In the genomic region with DNA sequence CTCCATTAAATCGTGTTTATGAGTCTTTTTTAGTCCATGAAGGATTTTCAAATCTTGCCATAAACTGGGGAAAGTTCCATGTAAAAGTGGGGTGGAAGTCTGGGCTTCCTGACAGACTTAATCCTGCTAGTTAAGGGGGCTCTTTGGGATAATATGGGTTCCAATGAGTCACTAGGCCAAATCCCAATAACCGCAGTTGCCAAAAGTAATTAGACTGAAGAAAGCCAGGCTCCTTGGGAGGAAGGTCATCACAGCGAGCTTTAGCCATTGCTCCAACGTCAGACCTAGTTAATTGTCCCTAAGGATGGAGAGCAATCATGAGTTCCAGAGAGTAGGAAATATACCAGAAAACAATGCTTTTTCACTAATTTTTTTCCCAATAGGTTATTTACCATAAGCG, we compare ENCODE assay signal across 27 cellular contexts. TPM values are rescaled to one million over a fixed set of nuclear protein-coding genes. Genes with fewer than 3 reads are reported as not detected.
"Had no signal": no experiment of that assay in that cellular context is flagged by ENCODE, and none has a peak within 500 bp of the region (broad histone marks: within the 10 kb centered on the region; RNA-seq: fewer than 3 reads in every experiment).

No MANE protein-coding gene starts in this region.

- H3K27ac ChIP-seq: ascending aorta, cardiac muscle cell had no signal

- H3K27me3 ChIP-seq: ascending aorta, cardiac muscle cell had no signal

- H3K4me1 ChIP-seq: ascending aorta had no signal

- H3K4me3 ChIP-seq: ascending aorta, cardiac muscle cell, MG63 had no signal

- H3K4me1 Mint-ChIP-seq: activated CD4-positive, alpha-beta T cell treated with anti-CD3 and anti-CD28 coated beads, Interleukin-2, amount 10 ng/mL, durations not matched to agents 24 days and 14 days; activated naive CD4-positive, alpha-beta T cell treated with anti-CD3 and anti-CD28 coated beads, Interleukin-2, amount 10 ng/mL, durations not matched to agents 7 days and 5 days; activated naive CD8-positive, alpha-beta T cell treated with anti-CD3 and anti-CD28 coated beads for 36 hours; central memory CD8-positive, alpha-beta T cell had no signal

- H3K9me3 ChIP-seq: ascending aorta, MG63 had no signal

- H3K36me3 ChIP-seq: ascending aorta, cardiac muscle cell, MG63 had no signal

- ATAC-seq: activated CD8-positive, alpha-beta T cell treated with anti-CD3 and anti-CD28 coated beads for 36 hours; Panc1; Right ventricle myocardium inferior had no signal

- H3K27ac Mint-ChIP-seq: activated CD4-positive, alpha-beta T cell treated with anti-CD3 and anti-CD28 coated beads, Interleukin-2, amount 10 ng/mL, durations not matched to agents 24 days and 14 days; activated CD8-positive, alpha-beta T cell treated with anti-CD3 and anti-CD28 coated beads for 36 hours; activated naive CD4-positive, alpha-beta T cell treated with anti-CD3 and anti-CD28 coated beads, Interleukin-2, amount 10 ng/mL, durations not matched to agents 7 days and 5 days; activated naive CD8-positive, alpha-beta T cell treated with anti-CD3 and anti-CD28 coated beads for 36 hours; T-helper 1 cell treated with Interleukin-12 subunit alpha and Interleukin-12 subunit beta and Interleukin-4 antibody, amounts not matched to agents 30 μg/mL and 1 μg/mL, for 36 hours; T-helper 2 cell treated with Interferon-gamma antibody and Interleukin-4, amounts not matched to agents 5 μg/mL and 100 μg/mL, for 36 hours had no signal

- H3K4me3 Mint-ChIP-seq: activated CD4-positive, alpha-beta T cell treated with anti-CD3 and anti-CD28 coated beads, Interleukin-2, amount 10 ng/mL, durations not matched to agents 24 days and 14 days; activated CD8-positive, alpha-beta T cell treated with anti-CD3 and anti-CD28 coated beads for 36 hours; activated naive CD4-positive, alpha-beta T cell treated with anti-CD3 and anti-CD28 coated beads, Interleukin-2, amount 10 ng/mL, durations not matched to agents 7 days and 5 days; activated naive CD8-positive, alpha-beta T cell treated with anti-CD3 and anti-CD28 coated beads for 36 hours; central memory CD8-positive, alpha-beta T cell; T-helper 1 cell treated with Interleukin-12 subunit alpha and Interleukin-12 subunit beta and Interleukin-4 antibody, amounts not matched to agents 30 μg/mL and 1 μg/mL, for 36 hours; T-helper 2 cell treated with Interferon-gamma antibody and Interleukin-4, amounts not matched to agents 5 μg/mL and 100 μg/mL, for 36 hours had no signal

- H3K36me3 Mint-ChIP-seq: activated naive CD4-positive, alpha-beta T cell treated with anti-CD3 and anti-CD28 coated beads, Interleukin-2, amount 10 ng/mL, durations not matched to agents 7 days and 5 days; activated naive CD8-positive, alpha-beta T cell treated with anti-CD3 and anti-CD28 coated beads for 36 hours had no signal

- DNase-seq: activated CD4-positive, alpha-beta T cell treated with anti-CD3 and anti-CD28 coated beads, Interleukin-2, amount 10 ng/mL, durations not matched to agents 24 days and 14 days; activated CD4-positive, alpha-beta T cell treated with anti-CD3 and anti-CD28 coated beads, Interleukin-2, amount 50 U/mL, for 4 hours; activated CD8-positive, alpha-beta T cell treated with anti-CD3 and anti-CD28 coated beads for 36 hours; activated effector memory CD4-positive, alpha-beta T cell treated with Interleukin-2 at 50 U/mL for 16 hours; activated naive CD4-positive, alpha-beta T cell treated with anti-CD3 and anti-CD28 coated beads, Interleukin-2, amount 10 ng/mL, durations not matched to agents 7 days and 5 days; activated naive CD8-positive, alpha-beta T cell treated with anti-CD3 and anti-CD28 coated beads for 36 hours; activated T-cell treated with anti-CD3 and anti-CD28 coated beads, Interleukin-2, amount 50 U/mL, for 48 hours; amygdala; Kasumi-1; KG1; MG63; NCI-H1048; NCI-H1436 treated with DMSO at 0.1 percent for 48 hours; NCI-H1694 treated with DMSO at 0.1 percent for 48 hours; NCI-H2029; NCI-H345; NCI-H524 treated with DMSO at 0.1 percent for 48 hours; RPMI8226; SIG-M5 had no signal

- H3K9me3 Mint-ChIP-seq: activated CD4-positive, alpha-beta T cell treated with anti-CD3 and anti-CD28 coated beads, Interleukin-2, amount 10 ng/mL, durations not matched to agents 24 days and 14 days; activated CD8-positive, alpha-beta T cell treated with anti-CD3 and anti-CD28 coated beads for 36 hours; activated naive CD4-positive, alpha-beta T cell treated with anti-CD3 and anti-CD28 coated beads, Interleukin-2, amount 10 ng/mL, durations not matched to agents 7 days and 5 days; activated naive CD8-positive, alpha-beta T cell treated with anti-CD3 and anti-CD28 coated beads for 36 hours; central memory CD8-positive, alpha-beta T cell; T-helper 1 cell treated with Interleukin-12 subunit alpha and Interleukin-12 subunit beta and Interleukin-4 antibody, amounts not matched to agents 30 μg/mL and 1 μg/mL, for 36 hours; T-helper 2 cell treated with Interferon-gamma antibody and Interleukin-4, amounts not matched to agents 5 μg/mL and 100 μg/mL, for 36 hours had no signal

RNA-seq across cellular contexts. Expression of gene RSPO3, which starts 10.8 kb away (rescaled TPM):
- total RNA-seq: activated CD4-positive, alpha-beta T cell treated with anti-CD3 and anti-CD28 coated beads, Interleukin-2, amount 10 ng/mL, durations not matched to agents 24 days and 14 days; activated CD8-positive, alpha-beta T cell treated with anti-CD3 and anti-CD28 coated beads for 36 hours; activated naive CD8-positive, alpha-beta T cell treated with anti-CD3 and anti-CD28 coated beads for 36 hours; SK-MEL-5 had no signal
